In genomic region chr14:29759521-29760340, GRCh38 we compare ENCODE assay signal across 11 cellular contexts.
DNase-seq lines count a peak whose midpoint lies in the region; ATAC-seq and TF ChIP-seq lines count a peak whose summit lies in the region.
"Had no signal": no experiment of that assay in that cellular context is flagged by ENCODE, and none has a peak within 500 bp of the region (broad histone marks: within the 10 kb centered on the region; RNA-seq: fewer than 3 reads in every experiment).

No MANE protein-coding gene starts in this region.

- H3K27me3 ChIP-seq in uterus (no peaks in the 10 kb centered on the region), lower lobe of right lung (ENCODE audit: low read depth) (no peaks in the 10 kb centered on the region)
- H3K27me3 ChIP-seq: vagina had no signal

- ATAC-seq in GM18907 (IDR thresholded peaks at IDR 0.05; ENCODE audit: unreplicated experiment) (peak; percentile 91), HG02642 (IDR thresholded peaks at IDR 0.05; ENCODE audit: poor library complexity, unreplicated experiment) (peak; percentile 85), HG03520 (IDR thresholded peaks at IDR 0.05; ENCODE audit: unreplicated experiment) (peak; percentile 88), lower lobe of right lung (no peak), Right ventricle myocardium superior (ENCODE audit: poor library complexity) (no peak)
- ATAC-seq: left cardiac atrium had no signal

- H3K4me1 ChIP-seq in uterus: no peaks in the 10 kb centered on the region
- no peaks in the 10 kb centered on the region for H3K4me1 ChIP-seq in lower lobe of right lung
- H3K4me1 ChIP-seq: vagina had no signal

- TF ChIP-seq POLR2A in uterus (IDR thresholded peaks at IDR 0.05): no peak

- DNase-seq in medulla oblongata (ENCODE audit: extremely low spot score): peak; percentile 60
- DNase-seq in uterus: no peak
- DNase-seq in NCI-H2171 treated with DMSO at 0.1 percent for 48 hours (lab: John Stamatoyannopoulos, UW): no peak
- no peak for DNase-seq in lower lobe of right lung
- DNase-seq in Right ventricle myocardium superior: no peak
- DNase-seq: left cardiac atrium, NCI-H510A treated with DMSO at 0.1 percent for 48 hours had no signal

- H3K4me3 ChIP-seq in uterus (no peak overlapping the region), lower lobe of right lung (no peak overlapping the region)
- H3K4me3 ChIP-seq: vagina had no signal

- intact Hi-C loops in uterus (cut with DNase I; ENCODE audit: low total_unique reads): no loop called here
- intact Hi-C loops in lower lobe of right lung (cut with DNase I): no loop called here
- intact Hi-C loops in Right ventricle myocardium superior (cut with DNase I): no loop called here

- TF ChIP-seq CTCF in uterus (IDR thresholded peaks at IDR 0.05): no peak
- no peak for TF ChIP-seq CTCF in lower lobe of right lung (IDR thresholded peaks at IDR 0.05)

- H3K9me3 ChIP-seq in uterus (no peaks in the 10 kb centered on the region), lower lobe of right lung (no peaks in the 10 kb centered on the region)
- H3K9me3 ChIP-seq: vagina had no signal

- H3K27ac ChIP-seq in uterus: no peak overlapping the region
- H3K27ac ChIP-seq in lower lobe of right lung: no peak overlapping the region
- H3K27ac ChIP-seq: vagina had no signal

- no peaks in the 10 kb centered on the region for H3K36me3 ChIP-seq in uterus
- H3K36me3 ChIP-seq in lower lobe of right lung: no peaks in the 10 kb centered on the region
- H3K36me3 ChIP-seq: vagina had no signal

Comparison
In these comparisons a context has a peak if more than half of its experiments do, and no peak if none do; other contexts are left out.
1. ATAC-seq: peak in GM18907 (single experiment), HG02642 (single experiment) and HG03520 (single experiment); none in lower lobe of right lung (0 of 2) and Right ventricle myocardium superior (single experiment).